ENCODE assay signal across 1 cellular context in the genomic region with DNA sequence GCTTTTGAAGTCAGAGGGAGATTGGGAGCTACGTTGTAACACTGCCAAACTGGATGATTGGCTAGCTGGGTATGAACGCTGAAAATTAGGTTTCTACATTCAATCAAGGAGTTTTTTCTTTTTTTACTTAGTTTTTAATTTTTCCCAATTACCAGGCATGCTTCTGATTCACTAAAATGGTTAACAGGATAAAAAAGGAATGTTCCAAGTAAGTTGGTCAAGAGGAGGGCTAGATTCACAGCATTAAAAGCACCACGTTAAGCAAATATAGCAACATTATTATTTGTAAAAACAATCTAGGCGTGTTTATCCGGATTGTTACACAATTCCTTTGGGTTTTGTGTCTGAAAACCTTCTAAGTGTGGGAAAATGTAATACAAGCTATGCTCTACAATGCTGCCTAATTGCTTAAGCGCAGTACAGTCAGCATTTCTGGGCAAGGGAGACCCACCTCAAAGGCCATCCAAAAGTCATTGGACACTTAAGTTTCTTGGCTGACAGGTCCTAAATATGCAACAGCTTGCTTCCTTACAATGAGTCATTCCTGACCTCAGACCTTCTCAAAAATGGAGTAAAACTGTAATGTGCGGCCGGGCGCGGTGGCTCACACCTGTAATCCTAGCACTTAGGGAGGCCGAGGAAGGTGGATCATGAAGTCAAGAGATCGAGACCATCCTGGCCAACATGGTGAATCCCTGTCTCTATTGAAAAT.
TF ChIP-seq lines count a peak whose summit lies in the region.

No MANE protein-coding gene starts in this region.

TF ChIP-seq in IMR-90, 13 proteins besides CTCF, POLR2A, EP300 and RAD21 (continued from another document):
- peak; percentile 62 for TF ChIP-seq MAFK (IDR thresholded peaks at IDR 0.05; ENCODE audit: low read depth, low read length)
